ENCODE assay signal across 25 cellular contexts in the genomic region with DNA sequence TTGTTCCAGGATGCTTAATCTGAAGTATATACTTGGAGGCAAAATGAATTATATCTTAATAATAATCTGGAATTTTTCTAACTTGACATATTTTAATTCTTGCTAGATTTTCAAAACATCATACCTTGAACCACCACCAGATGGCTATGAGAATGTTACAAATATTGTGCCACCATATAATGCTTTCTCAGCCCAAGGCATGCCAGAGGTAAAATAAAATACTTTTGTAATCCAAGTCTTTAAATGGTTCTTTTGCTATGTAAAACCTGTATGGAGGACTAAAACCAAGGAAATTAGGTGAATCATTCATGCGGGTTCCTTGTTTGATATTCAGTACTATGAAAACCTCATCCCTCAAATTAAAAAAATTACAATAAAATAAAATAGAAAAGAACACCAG. TPM values are rescaled to one million over a fixed set of nuclear protein-coding genes. Genes with fewer than 3 reads are reported as not detected.
DNase-seq lines count a peak whose midpoint lies in the region; ATAC-seq and TF ChIP-seq lines count a peak whose summit lies in the region.
"Had no signal": no experiment of that assay in that cellular context is flagged by ENCODE, and none has a peak within 500 bp of the region (broad histone marks: within the 10 kb centered on the region; RNA-seq: fewer than 3 reads in every experiment).

No MANE protein-coding gene starts in this region.

- H3K36me3 Mint-ChIP-seq in chondrocyte (ENCODE audit: low read depth) (no peaks in the 10 kb centered on the region), nephron progenitor cell (ENCODE audit: low read depth) (peaks cover 15% of the 10 kb centered on the region)
- H3K36me3 Mint-ChIP-seq: activated naive CD8-positive, alpha-beta T cell treated with anti-CD3 and anti-CD28 coated beads for 36 hours; CD4-positive, CD25-positive, alpha-beta regulatory T cell had no signal

- H3K4me1 ChIP-seq in Loucy (ENCODE audit: insufficient read depth, low read length, poor library complexity, severe bottlenecking), result no peaks in the 10 kb centered on the region
- no peaks in the 10 kb centered on the region for H3K4me1 ChIP-seq in mesendoderm (ENCODE audit: control insufficient read depth, low read depth, low read length)
- H3K4me1 ChIP-seq: right lobe of liver, suprapubic skin had no signal

- WGBS in mesendoderm (ENCODE audit: extremely low coverage, insufficient coverage, low lambda C conversion rate), result no CpG with 5 or more reads among the region's 1 CpG

- no peak for TF ChIP-seq POLR2A in erythroblast (IDR thresholded peaks at IDR 0.05; ENCODE audit: low read length)

- H3K4me3 Mint-ChIP-seq in chondrocyte (ENCODE audit: unreplicated experiment) (no peak overlapping the region), nephron progenitor cell (no peak overlapping the region)
- no peak overlapping the region for H3K4me3 Mint-ChIP-seq in stimulated activated naive CD8-positive, alpha-beta T cell treated with anti-CD3 and anti-CD28 coated beads, Interleukin-15, amount 100 ng/mL, for 72 hours
- H3K4me3 Mint-ChIP-seq: activated naive CD8-positive, alpha-beta T cell treated with anti-CD3 and anti-CD28 coated beads for 36 hours; activated T-helper 17 cell treated with anti-CD3 and anti-CD28 coated beads, Interleukin-2, amount 50 U/mL, for 72 hours; CD4-positive, CD25-positive, alpha-beta regulatory T cell had no signal

- H3K27me3 Mint-ChIP-seq in chondrocyte (ENCODE audit: low read depth), result peaks cover 3% of the 10 kb centered on the region
- no peaks in the 10 kb centered on the region for H3K27me3 Mint-ChIP-seq in nephron progenitor cell (ENCODE audit: low read depth, poor library complexity)
- peaks cover 32% of the 10 kb centered on the region for H3K27me3 Mint-ChIP-seq in stimulated activated naive CD8-positive, alpha-beta T cell treated with anti-CD3 and anti-CD28 coated beads, Interleukin-15, amount 100 ng/mL, for 72 hours
- H3K27me3 Mint-ChIP-seq: CD4-positive, CD25-positive, alpha-beta regulatory T cell had no signal

- TF ChIP-seq CTCF in C4-2B (conservative IDR thresholded peaks at IDR 0.05), result peak; percentile 37
- peak; percentile 33; the same call in 1 of the 2 replicates for TF ChIP-seq CTCF in Loucy (conservative IDR thresholded peaks at IDR 0.05; ENCODE audit: low read length)
- TF ChIP-seq CTCF in chondrocyte (IDR thresholded peaks at IDR 0.05), result peak; percentile 56
- TF ChIP-seq CTCF in nephron progenitor cell (IDR thresholded peaks at IDR 0.05), result peak; percentile 13

- H3K4me2 ChIP-seq in Loucy (ENCODE audit: low read depth, low read length, poor library complexity, severe bottlenecking) (no peak overlapping the region), mesendoderm (ENCODE audit: low read length) (no peak overlapping the region)

- no peak overlapping the region for H4K8ac ChIP-seq in mesendoderm (ENCODE audit: low read depth, low read length)

- H2BK5ac ChIP-seq in mesendoderm (ENCODE audit: low read length), result no peak overlapping the region

- H3F3A ChIP-seq in Loucy (ENCODE audit: low read depth), result no peaks in the 10 kb centered on the region

- H2BK120ac ChIP-seq in mesendoderm (ENCODE audit: low read depth, low read length), result no peak overlapping the region

- H3K9me3 Mint-ChIP-seq in chondrocyte (ENCODE audit: low read depth), result no peaks in the 10 kb centered on the region
- no peaks in the 10 kb centered on the region for H3K9me3 Mint-ChIP-seq in nephron progenitor cell
- no peaks in the 10 kb centered on the region for H3K9me3 Mint-ChIP-seq in stimulated activated naive CD8-positive, alpha-beta T cell treated with anti-CD3 and anti-CD28 coated beads, Interleukin-15, amount 100 ng/mL, for 72 hours
- H3K9me3 Mint-ChIP-seq: activated naive CD8-positive, alpha-beta T cell treated with anti-CD3 and anti-CD28 coated beads for 36 hours; activated T-helper 17 cell treated with anti-CD3 and anti-CD28 coated beads, Interleukin-2, amount 50 U/mL, for 72 hours had no signal

- no peaks in the 10 kb centered on the region for H3K79me1 ChIP-seq in mesendoderm (ENCODE audit: low read length)

- H3K4me1 Mint-ChIP-seq in chondrocyte (ENCODE audit: low read depth), result no peaks in the 10 kb centered on the region
- H3K4me1 Mint-ChIP-seq in nephron progenitor cell, result no peaks in the 10 kb centered on the region
- H3K4me1 Mint-ChIP-seq in stimulated activated naive CD8-positive, alpha-beta T cell treated with anti-CD3 and anti-CD28 coated beads, Interleukin-15, amount 100 ng/mL, for 72 hours, result no peaks in the 10 kb centered on the region
- H3K4me1 Mint-ChIP-seq: activated naive CD8-positive, alpha-beta T cell treated with anti-CD3 and anti-CD28 coated beads for 36 hours; activated T-helper 17 cell treated with anti-CD3 and anti-CD28 coated beads, Interleukin-2, amount 50 U/mL, for 72 hours; CD4-positive, CD25-positive, alpha-beta regulatory T cell had no signal

- H2BK15ac ChIP-seq in mesendoderm (replicated peaks; ENCODE audit: low read depth), result no peak overlapping the region

- H3K23ac ChIP-seq in mesendoderm (ENCODE audit: low read length), result no peak overlapping the region

- H3K27me3 ChIP-seq in Loucy (ENCODE audit: insufficient read depth, low read length, poor library complexity, severe bottlenecking) (no peaks in the 10 kb centered on the region), mesendoderm (ENCODE audit: insufficient read depth, low read length, poor library complexity) (no peaks in the 10 kb centered on the region)
- H3K27me3 ChIP-seq: ovary, right lobe of liver, suprapubic skin had no signal

- no peak for ATAC-seq in stimulated activated naive CD8-positive, alpha-beta T cell treated with anti-CD3 and anti-CD28 coated beads, Interleukin-15, amount 100 ng/mL, for 72 hours
- ATAC-seq: activated T-helper 17 cell treated with anti-CD3 and anti-CD28 coated beads, Interleukin-2, amount 50 U/mL, for 72 hours; GM12878; right lobe of liver had no signal

- no peak overlapping the region for H2AK5ac ChIP-seq in mesendoderm (ENCODE audit: low read length)

- H3K27ac Mint-ChIP-seq in chondrocyte (ENCODE audit: unreplicated experiment), result no peak overlapping the region
- H3K27ac Mint-ChIP-seq in nephron progenitor cell, result no peak overlapping the region
- H3K27ac Mint-ChIP-seq in stimulated activated naive CD8-positive, alpha-beta T cell treated with anti-CD3 and anti-CD28 coated beads, Interleukin-15, amount 100 ng/mL, for 72 hours, result no peak overlapping the region
- H3K27ac Mint-ChIP-seq: activated naive CD8-positive, alpha-beta T cell treated with anti-CD3 and anti-CD28 coated beads for 36 hours; activated T-helper 17 cell treated with anti-CD3 and anti-CD28 coated beads, Interleukin-2, amount 50 U/mL, for 72 hours; CD4-positive, CD25-positive, alpha-beta regulatory T cell had no signal

- H3K27ac ChIP-seq in C4-2B (no peak overlapping the region), mesendoderm (ENCODE audit: low read depth, low read length) (no peak overlapping the region)
- H3K27ac ChIP-seq: coronary artery, ovary, right lobe of liver, suprapubic skin had no signal

- H3K4ac ChIP-seq in mesendoderm (ENCODE audit: low read depth, low read length), result no peak overlapping the region

- H4K5ac ChIP-seq in mesendoderm (ENCODE audit: low read length), result no peak overlapping the region

- H3K4me3 ChIP-seq in Loucy (ENCODE audit: low read length, poor library complexity, severe bottlenecking) (no peak overlapping the region), mesendoderm (ENCODE audit: low read length) (no peak overlapping the region)
- H3K4me3 ChIP-seq: coronary artery, GM12878, lung, ovary, right lobe of liver, suprapubic skin had no signal

- DNase-seq in chondrocyte (ENCODE audit: low spot score), result no peak
- no peak for DNase-seq in nephron progenitor cell
- no peak for DNase-seq in mesendoderm
- no peak for DNase-seq in erythroblast (lab: John Stamatoyannopoulos, UW)
- DNase-seq in stimulated activated naive CD8-positive, alpha-beta T cell treated with anti-CD3 and anti-CD28 coated beads, Interleukin-15, amount 100 ng/mL, for 72 hours, result no peak
- DNase-seq in activated CD4-positive, CD25-positive, alpha-beta regulatory T cell (lab: John Stamatoyannopoulos, UW), result no peak
- DNase-seq: activated CD4-positive, alpha-beta T cell treated with anti-CD3 and anti-CD28 coated beads for 48 hours; activated naive CD8-positive, alpha-beta T cell treated with anti-CD3 and anti-CD28 coated beads for 36 hours; CD4-positive, CD25-positive, alpha-beta regulatory T cell; foreskin melanocyte; hypothalamus; KBM-7; NCI-H2081; NCI-H446 treated with DMSO at 0.1 percent for 48 hours; ovary; right lobe of liver had no signal

- H3K9me3 ChIP-seq in Loucy (ENCODE audit: insufficient read depth, low read depth, low read length), result no peaks in the 10 kb centered on the region
- H3K9me3 ChIP-seq: ovary, right lobe of liver, suprapubic skin had no signal

- H3K9ac ChIP-seq in Loucy (ENCODE audit: low read depth, low read length, poor library complexity, severe bottlenecking), result no peak overlapping the region
- H3K9ac ChIP-seq in mesendoderm (ENCODE audit: low read length), result no peak overlapping the region

- no peak overlapping the region for H2AFZ ChIP-seq in Loucy (ENCODE audit: low read length)

- no peaks in the 10 kb centered on the region for H3K36me3 ChIP-seq in Loucy (ENCODE audit: insufficient read depth, low read length)
- H3K36me3 ChIP-seq in mesendoderm (ENCODE audit: control insufficient read depth, insufficient read depth, low read length), result no peaks in the 10 kb centered on the region
- H3K36me3 ChIP-seq: ovary, right lobe of liver, suprapubic skin had no signal

- H3K18ac ChIP-seq in mesendoderm (ENCODE audit: low read length), result no peak overlapping the region

- H3K79me2 ChIP-seq in Loucy (ENCODE audit: insufficient read depth, low read length) (no peaks in the 10 kb centered on the region), mesendoderm (ENCODE audit: control insufficient read depth, insufficient read depth, low read length) (no peaks in the 10 kb centered on the region)

- H3K56ac ChIP-seq in mesendoderm (ENCODE audit: low read length), result no peak overlapping the region

- H3K9me2 ChIP-seq in Loucy (replicated peaks; ENCODE audit: low read depth, low read length), result no peaks in the 10 kb centered on the region

- no peaks in the 10 kb centered on the region for H4K20me1 ChIP-seq in Loucy (ENCODE audit: insufficient read depth, low read length, poor library complexity, severe bottlenecking)

RNA-seq across cellular contexts. Expression of a gene that starts 14.4 kb away (rescaled TPM):
- 0.23 to 1.7 TPM (median 1.1 TPM) in 3 replicates for total RNA-seq in chondrocyte
- polyA plus RNA-seq in mesendoderm (2013, experiment 1 of 2), result 1.5 TPM
- polyA plus RNA-seq in mesendoderm (2013, experiment 2 of 2), result 1.3 TPM
- total RNA-seq: activated naive CD8-positive, alpha-beta T cell treated with anti-CD3 and anti-CD28 coated beads for 36 hours; activated T-helper 17 cell treated with anti-CD3 and anti-CD28 coated beads, Interleukin-2, amount 50 U/mL, for 72 hours; CD4-positive, CD25-positive, alpha-beta regulatory T cell; GM12878; myocyte had no signal
- polyA plus RNA-seq: keratinocyte had no signal
